In the genomic region with DNA sequence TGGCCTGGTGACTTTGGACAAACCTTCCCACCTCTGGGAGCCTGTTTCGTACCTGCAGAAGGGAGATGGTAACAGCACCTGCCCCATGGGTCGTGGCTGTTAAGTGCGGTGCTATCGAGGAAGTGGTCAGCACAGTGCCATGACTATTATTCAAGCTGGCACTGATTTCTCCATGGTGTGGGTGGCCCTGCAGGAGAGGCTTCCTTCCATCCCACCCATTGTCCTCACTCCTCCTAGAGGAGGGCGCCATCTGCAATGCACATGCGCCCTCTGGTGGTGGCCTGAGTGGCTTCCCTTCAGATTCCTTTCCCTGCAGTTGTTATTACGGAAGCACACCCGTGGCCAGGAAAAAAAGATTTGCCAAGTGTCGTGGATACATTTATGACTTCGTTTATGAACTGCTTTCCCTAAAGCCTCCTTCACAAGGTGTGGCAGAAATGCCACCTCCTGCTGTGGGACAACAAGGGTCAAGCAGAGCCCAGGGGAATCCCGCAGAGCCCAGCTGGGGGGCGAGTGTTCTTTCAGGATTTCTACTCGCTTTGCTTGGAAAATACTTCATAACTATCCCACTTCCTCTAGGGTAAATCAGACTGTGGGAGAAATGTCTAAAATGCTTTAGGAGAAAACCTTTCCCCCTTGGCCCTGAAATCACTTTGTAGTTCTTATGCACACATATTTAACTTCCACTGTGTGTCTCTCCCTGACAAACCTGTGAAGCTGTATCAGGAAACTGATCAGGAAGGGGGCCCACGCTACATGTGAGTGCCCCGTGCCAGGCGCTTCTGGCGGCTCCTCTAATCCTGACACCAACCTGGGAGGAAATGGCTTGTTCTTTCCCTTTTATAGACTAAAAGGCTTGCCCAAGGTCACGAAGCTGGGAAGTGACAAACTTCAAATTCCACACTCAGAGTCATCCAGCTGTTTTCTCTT, we compare ENCODE assay signal across 8 cellular contexts.
DNase-seq lines count a peak whose midpoint lies in the region; ATAC-seq and TF ChIP-seq lines count a peak whose summit lies in the region.

No MANE protein-coding gene starts in this region.

- H3K9me3 ChIP-seq in A673 (ENCODE audit: low read depth, low read length, poor library complexity, severe bottlenecking) (no peaks in the 10 kb centered on the region), Loucy (ENCODE audit: insufficient read depth, low read depth, low read length) (no peaks in the 10 kb centered on the region), SJCRH30 (replicated peaks) (no peaks in the 10 kb centered on the region), thoracic aorta (no peaks in the 10 kb centered on the region)

- H3K9me2 ChIP-seq in Loucy (replicated peaks; ENCODE audit: low read depth, low read length): no peaks in the 10 kb centered on the region

- H3K27me3 Mint-ChIP-seq in activated naive CD4-positive, alpha-beta T cell treated with anti-CD3 and anti-CD28 coated beads for 36 hours (ENCODE audit: low read depth): no peaks in the 10 kb centered on the region
- peaks cover 6% of the 10 kb centered on the region for H3K27me3 Mint-ChIP-seq in osteocyte (ENCODE audit: unreplicated experiment)

- H2AFZ ChIP-seq in Loucy (ENCODE audit: low read length): peak overlapping the region; percentile 86

- H3K4me3 ChIP-seq in A673 (ENCODE audit: low read depth, low read length, poor library complexity, severe bottlenecking) (peak overlapping the region; percentile 46), Loucy (ENCODE audit: low read length, poor library complexity, severe bottlenecking) (peak overlapping the region; percentile 71), SJCRH30 (peak overlapping the region; percentile 36), thoracic aorta (peak overlapping the region; percentile 75)

- peak; percentile 91 for DNase-seq in A673 (ENCODE audit: low spot score)
- DNase-seq in SJCRH30: peak; percentile 72 to 91
- peak; percentile 79 for DNase-seq in activated naive CD4-positive, alpha-beta T cell treated with anti-CD3 and anti-CD28 coated beads for 36 hours
- peak; percentile 75 for DNase-seq in germinal center (ENCODE audit: low spot score)
- DNase-seq in osteocyte (ENCODE audit: extremely low spot score, unreplicated experiment): peak; percentile 94
- peak; percentile 69 for DNase-seq in thoracic aorta (ENCODE audit: low spot score)

- H3K79me2 ChIP-seq in Loucy (ENCODE audit: insufficient read depth, low read length): peaks cover 8% of the 10 kb centered on the region; the same call in 1 of the 2 replicates

- BruUV-seq in A673 (replicated peaks; lab: Mats Ljungman, UMichigan): no TSS peak

- H3K27me3 ChIP-seq in A673 (replicated peaks; ENCODE audit: insufficient read depth, low read depth, low read length, poor library complexity) (no peaks in the 10 kb centered on the region), Loucy (ENCODE audit: insufficient read depth, low read length, poor library complexity, severe bottlenecking) (no peaks in the 10 kb centered on the region), SJCRH30 (no peaks in the 10 kb centered on the region; the same call in 1 of the 2 replicates), thoracic aorta (replicated peaks; ENCODE audit: insufficient read depth) (no peaks in the 10 kb centered on the region)

- TF ChIP-seq CTCF in A673 (conservative IDR thresholded peaks at IDR 0.05; ENCODE audit: low read depth, low read length) (peak; percentile 97), Loucy (conservative IDR thresholded peaks at IDR 0.05; ENCODE audit: low read length) (peak; percentile 99), osteocyte (IDR thresholded peaks at IDR 0.05) (peak; percentile 99), thoracic aorta (IDR thresholded peaks at IDR 0.05) (peak; percentile 97)

- no peaks in the 10 kb centered on the region for H3F3A ChIP-seq in Loucy (ENCODE audit: low read depth)

- no peaks in the 10 kb centered on the region for H3K36me3 Mint-ChIP-seq in activated naive CD4-positive, alpha-beta T cell treated with anti-CD3 and anti-CD28 coated beads for 36 hours (ENCODE audit: low read depth)
- H3K36me3 Mint-ChIP-seq in osteocyte (ENCODE audit: unreplicated experiment): no peaks in the 10 kb centered on the region

- CTCF ChIA-PET in A673 (lab: Charles Lee): interaction anchor here (0.5 to 1.5 kb wide), 8 partner anchors 10 to 307 kb away, joined by 3 to 15 read pairs (median 4); no protein-coding TSS in a partner anchor
- CTCF ChIA-PET in activated naive CD4-positive, alpha-beta T cell treated with anti-CD3 and anti-CD28 coated beads for 36 hours (lab: Charles Lee): interaction anchor here (0.6 to 6.5 kb wide), 24 partner anchors 8 to 380 kb away, joined by 3 to 72 read pairs (median 3); no protein-coding TSS in a partner anchor

- peak overlapping the region; percentile 59 for H3K4me3 Mint-ChIP-seq in activated naive CD4-positive, alpha-beta T cell treated with anti-CD3 and anti-CD28 coated beads for 36 hours
- peak overlapping the region; percentile 71 for H3K4me3 Mint-ChIP-seq in osteocyte (ENCODE audit: unreplicated experiment)

- no peak overlapping the region for H3K27ac Mint-ChIP-seq in activated naive CD4-positive, alpha-beta T cell treated with anti-CD3 and anti-CD28 coated beads for 36 hours
- H3K27ac Mint-ChIP-seq in osteocyte (ENCODE audit: unreplicated experiment): peak overlapping the region; percentile 87

- H3K36me3 ChIP-seq in A673 (ENCODE audit: insufficient read depth, low read length, poor library complexity, severe bottlenecking) (no peaks in the 10 kb centered on the region), Loucy (ENCODE audit: insufficient read depth, low read length) (no peaks in the 10 kb centered on the region), SJCRH30 (no peaks in the 10 kb centered on the region), thoracic aorta (no peaks in the 10 kb centered on the region)

- no peaks in the 10 kb centered on the region for H4K20me1 ChIP-seq in Loucy (ENCODE audit: insufficient read depth, low read length, poor library complexity, severe bottlenecking)

- H3K9me3 Mint-ChIP-seq in activated naive CD4-positive, alpha-beta T cell treated with anti-CD3 and anti-CD28 coated beads for 36 hours: no peaks in the 10 kb centered on the region
- H3K9me3 Mint-ChIP-seq in osteocyte (ENCODE audit: unreplicated experiment): no peaks in the 10 kb centered on the region

- H3K4me1 ChIP-seq in A673 (ENCODE audit: insufficient read depth, low read length, poor library complexity, severe bottlenecking) (peaks cover 5% of the 10 kb centered on the region), Loucy (ENCODE audit: insufficient read depth, low read length, poor library complexity, severe bottlenecking) (peaks cover 39% of the 10 kb centered on the region), SJCRH30 (no peaks in the 10 kb centered on the region), thoracic aorta (ENCODE audit: control insufficient read depth in 1 of 2, low read depth in 2 of 2) (peaks cover 17 to 38% of the 10 kb centered on the region in 2 donors)

- ATAC-seq in GM18907 (IDR thresholded peaks at IDR 0.05; ENCODE audit: unreplicated experiment): peak; percentile 55
- peak; percentile 71 for ATAC-seq in thoracic aorta (ENCODE audit: insufficient number of reproducible peaks, low FRiP score, low read depth)

- H3K9ac ChIP-seq in Loucy (ENCODE audit: low read depth, low read length, poor library complexity, severe bottlenecking): peak overlapping the region; percentile 56

- H3K4me1 Mint-ChIP-seq in activated naive CD4-positive, alpha-beta T cell treated with anti-CD3 and anti-CD28 coated beads for 36 hours (ENCODE audit: low read depth): peaks cover 24% of the 10 kb centered on the region
- H3K4me1 Mint-ChIP-seq in osteocyte (ENCODE audit: unreplicated experiment): peaks cover 21% of the 10 kb centered on the region

- intact Hi-C loops in A673 (cut with micrococcal nuclease; ENCODE audit: unreplicated experiment): loop anchor here (1.0 to 2.0 kb wide), 2 partner anchors 306 to 375 kb away; no protein-coding TSS in a partner anchor
- intact Hi-C loops in activated naive CD4-positive, alpha-beta T cell treated with anti-CD3 and anti-CD28 coated beads for 36 hours (cut with micrococcal nuclease): loop anchor here (1.0 to 2.0 kb wide), 4 partner anchors 27 to 374 kb away; no protein-coding TSS in a partner anchor

- POLR2A ChIA-PET in A673 (lab: Charles Lee; ENCODE audit: low non-redundant PET): no interaction called here

- H3K27ac ChIP-seq in A673 (ENCODE audit: low read depth, low read length, poor library complexity, severe bottlenecking): peak overlapping the region; percentile 58
- H3K27ac ChIP-seq in SJCRH30: no peak overlapping the region
- H3K27ac ChIP-seq in thoracic aorta: peak overlapping the region; percentile 96 to 99

- H3K4me2 ChIP-seq in Loucy (ENCODE audit: low read depth, low read length, poor library complexity, severe bottlenecking): peak overlapping the region; percentile 95
